Comparison of ENCODE assay signal across 6 cellular contexts in the genomic region with DNA sequence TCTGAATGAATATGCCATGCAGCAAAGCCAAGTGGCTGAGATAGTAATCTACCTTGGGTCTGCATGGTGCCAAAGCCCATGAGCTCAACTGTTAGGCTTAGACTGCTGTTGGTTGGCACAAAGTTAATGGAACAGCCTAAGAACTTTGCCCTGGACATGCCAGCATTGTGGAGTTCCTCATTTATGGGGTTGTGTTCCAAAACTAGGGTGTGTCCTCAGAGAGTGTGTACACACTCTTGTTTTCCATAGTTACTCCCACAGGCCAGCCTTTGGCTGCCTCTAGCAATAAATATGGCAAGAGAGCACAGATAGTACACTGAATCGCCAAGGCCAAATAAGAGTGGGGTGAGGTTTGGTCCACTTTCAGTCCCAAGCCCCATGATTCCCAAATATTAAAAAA. TPM values are rescaled to one million over a fixed set of nuclear protein-coding genes. Genes with fewer than 3 reads are reported as not detected.
"Had no signal": no experiment of that assay in that cellular context is flagged by ENCODE, and none has a peak within 500 bp of the region (broad histone marks: within the 10 kb centered on the region; RNA-seq: fewer than 3 reads in every experiment).

No MANE protein-coding gene starts in this region.

RNA-seq across cellular contexts. Expression of a gene that starts 30.6 kb away (rescaled TPM):
- total RNA-seq: GM23248, GM23338, H1, H4, H7, HFFc6 had no signal
- polyA plus RNA-seq: GM23248, GM23338, H1 had no signal
